7 cellular contexts compared by ENCODE assay signal in the genomic region with DNA sequence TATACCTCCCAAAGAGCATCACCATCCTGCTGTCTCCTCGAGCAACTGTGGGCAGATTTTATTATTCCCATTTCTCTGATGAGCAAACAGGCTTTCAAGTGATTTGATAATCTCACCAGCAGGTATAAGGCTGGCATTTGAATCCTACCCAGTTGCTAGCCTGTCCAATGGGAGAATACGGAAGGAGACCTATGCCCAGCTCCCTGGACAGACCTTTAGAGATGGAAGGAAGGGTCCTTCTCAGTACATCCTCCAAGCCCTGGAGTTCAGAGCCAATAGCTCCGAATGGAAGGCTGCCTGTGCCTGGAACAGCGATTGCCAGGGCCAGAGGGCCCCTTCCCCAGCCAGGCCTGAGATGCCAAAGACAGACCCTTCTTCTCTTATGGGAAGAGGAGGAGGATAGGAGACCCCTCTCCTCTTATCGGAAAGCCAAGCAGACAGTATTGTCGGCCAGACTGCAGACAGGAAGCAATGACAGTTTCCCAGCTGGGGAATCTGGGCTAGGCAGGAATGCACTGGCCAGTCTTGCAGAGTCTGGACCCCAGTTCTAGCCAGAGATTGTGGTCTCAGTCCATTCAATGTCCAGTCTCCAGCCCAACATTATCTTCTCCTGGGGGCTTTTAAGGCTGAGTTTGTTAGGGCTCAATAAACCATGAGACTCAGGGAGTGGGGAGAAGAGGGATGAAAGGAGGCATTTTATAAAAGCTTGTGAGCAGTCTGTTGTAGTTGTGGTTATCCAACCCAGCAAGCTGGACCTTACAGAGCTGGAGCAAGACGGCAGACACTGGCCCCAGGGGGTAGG.
DNase-seq lines count a peak whose midpoint lies in the region; ATAC-seq and TF ChIP-seq lines count a peak whose summit lies in the region.

No MANE protein-coding gene starts in this region.

- POLR2A ChIA-PET in HEK293 (lab: Yijun Ruan, JAX), result interaction anchor here (1.0 to 3.4 kb wide), 3 partner anchors 9 to 55 kb away, joined by 4 to 22 read pairs (median 5); a partner anchor contains a TSS

- peak overlapping the region; percentile 80 for H3K4me3 ChIP-seq in HEK293 (ENCODE audit: low read depth, low read length)

- H3K27ac Mint-ChIP-seq in activated naive CD8-positive, alpha-beta T cell treated with anti-CD3 and anti-CD28 coated beads, Interleukin-2, amount 50 U/mL, for 24 hours, result peak overlapping the region; percentile 52
- H3K27ac Mint-ChIP-seq in stimulated activated naive B cell treated with anti-CD40 and anti-IgM and Interleukin-4, amounts not matched to agents 10 μg/mL and 1 μg/mL and 100 μg/mL, for 72 hours, result peak overlapping the region; percentile 10

- DNase-seq in activated naive CD8-positive, alpha-beta T cell treated with anti-CD3 and anti-CD28 coated beads, Interleukin-2, amount 50 U/mL, for 24 hours, result no peak
- DNase-seq in iris pigment epithelial cell (ENCODE audit: low read depth), result peak; percentile 51
- no peak for DNase-seq in stimulated activated naive B cell treated with anti-CD40 and anti-IgM and Interleukin-4, amounts not matched to agents 10 μg/mL and 1 μg/mL and 100 μg/mL, for 72 hours
- no peak for DNase-seq in GM20000 (ENCODE audit: low spot score)
- DNase-seq in HuH-7.5 (ENCODE audit: low spot score), result no peak

- CTCF ChIA-PET in HEK293 (lab: Yijun Ruan, JAX), result interaction anchor here (0.5 to 3.6 kb wide), 7 partner anchors 10 to 79 kb away, joined by 3 to 20 read pairs (median 3); no protein-coding TSS in a partner anchor

- peaks cover 0 to 5% of the 10 kb centered on the region in 2 experiments; a peak in 1 of 3 replicates for H3K36me3 ChIP-seq in HEK293 (ENCODE audit: control insufficient read depth in 2 of 2, insufficient read depth in 1 of 2, low read length in 2 of 2)

- H3K4me1 Mint-ChIP-seq in activated naive CD8-positive, alpha-beta T cell treated with anti-CD3 and anti-CD28 coated beads, Interleukin-2, amount 50 U/mL, for 24 hours, result peaks cover 71% of the 10 kb centered on the region
- peaks cover 57 to 74% of the 10 kb centered on the region in 2 donors for H3K4me1 Mint-ChIP-seq in stimulated activated naive B cell treated with anti-CD40 and anti-IgM and Interleukin-4, amounts not matched to agents 10 μg/mL and 1 μg/mL and 100 μg/mL, for 72 hours

- no peak overlapping the region for H3K27ac ChIP-seq in HEK293 (ENCODE audit: extremely low read depth, low read depth, low read length)

- peaks cover 12% of the 10 kb centered on the region for H3K36me3 Mint-ChIP-seq in activated naive CD8-positive, alpha-beta T cell treated with anti-CD3 and anti-CD28 coated beads, Interleukin-2, amount 50 U/mL, for 24 hours (ENCODE audit: low read depth)
- peaks cover 0 to 5% of the 10 kb centered on the region in 2 donors for H3K36me3 Mint-ChIP-seq in stimulated activated naive B cell treated with anti-CD40 and anti-IgM and Interleukin-4, amounts not matched to agents 10 μg/mL and 1 μg/mL and 100 μg/mL, for 72 hours

- H3K4me1 ChIP-seq in HEK293 (ENCODE audit: control insufficient read depth, insufficient read depth, low read length), result peaks cover 3% of the 10 kb centered on the region; the same call in 1 of the 2 replicates

- H3K4me3 Mint-ChIP-seq in activated naive CD8-positive, alpha-beta T cell treated with anti-CD3 and anti-CD28 coated beads, Interleukin-2, amount 50 U/mL, for 24 hours, result peak overlapping the region; percentile 83
- H3K4me3 Mint-ChIP-seq in stimulated activated naive B cell treated with anti-CD40 and anti-IgM and Interleukin-4, amounts not matched to agents 10 μg/mL and 1 μg/mL and 100 μg/mL, for 72 hours, result peak overlapping the region; percentile 80 to 91

- peaks cover 4% of the 10 kb centered on the region for H3K27me3 Mint-ChIP-seq in activated naive CD8-positive, alpha-beta T cell treated with anti-CD3 and anti-CD28 coated beads, Interleukin-2, amount 50 U/mL, for 24 hours
- H3K27me3 Mint-ChIP-seq in stimulated activated naive B cell treated with anti-CD40 and anti-IgM and Interleukin-4, amounts not matched to agents 10 μg/mL and 1 μg/mL and 100 μg/mL, for 72 hours, result peaks cover 11 to 16% of the 10 kb centered on the region in 2 donors

- H3K9me3 Mint-ChIP-seq in activated naive CD8-positive, alpha-beta T cell treated with anti-CD3 and anti-CD28 coated beads, Interleukin-2, amount 50 U/mL, for 24 hours, result no peaks in the 10 kb centered on the region
- no peaks in the 10 kb centered on the region for H3K9me3 Mint-ChIP-seq in stimulated activated naive B cell treated with anti-CD40 and anti-IgM and Interleukin-4, amounts not matched to agents 10 μg/mL and 1 μg/mL and 100 μg/mL, for 72 hours

- ATAC-seq in activated naive CD8-positive, alpha-beta T cell treated with anti-CD3 and anti-CD28 coated beads, Interleukin-2, amount 50 U/mL, for 24 hours, result no peak
- no peak for ATAC-seq in stimulated activated naive B cell treated with anti-CD40 and anti-IgM and Interleukin-4, amounts not matched to agents 10 μg/mL and 1 μg/mL and 100 μg/mL, for 72 hours (replicated peaks)
- no peak for ATAC-seq in GM21529 (IDR thresholded peaks at IDR 0.05; ENCODE audit: unreplicated experiment)

- H3K9me3 ChIP-seq in HEK293 (ENCODE audit: control insufficient read depth, insufficient read depth, low read depth, low read length), result no peaks in the 10 kb centered on the region

- no peak for TF ChIP-seq CTCF in HEK293 (tag by site-specific recombination; IDR thresholded peaks at IDR 0.05)
- TF ChIP-seq CTCF in GM20000 (IDR thresholded peaks at IDR 0.05; ENCODE audit: extremely low read depth, missing control alignments), result no peak

TF ChIP-seq in HEK293, 187 proteins besides CTCF, POLR2A, EP300 and RAD21:
- TF ChIP-seq, protein P1, sequence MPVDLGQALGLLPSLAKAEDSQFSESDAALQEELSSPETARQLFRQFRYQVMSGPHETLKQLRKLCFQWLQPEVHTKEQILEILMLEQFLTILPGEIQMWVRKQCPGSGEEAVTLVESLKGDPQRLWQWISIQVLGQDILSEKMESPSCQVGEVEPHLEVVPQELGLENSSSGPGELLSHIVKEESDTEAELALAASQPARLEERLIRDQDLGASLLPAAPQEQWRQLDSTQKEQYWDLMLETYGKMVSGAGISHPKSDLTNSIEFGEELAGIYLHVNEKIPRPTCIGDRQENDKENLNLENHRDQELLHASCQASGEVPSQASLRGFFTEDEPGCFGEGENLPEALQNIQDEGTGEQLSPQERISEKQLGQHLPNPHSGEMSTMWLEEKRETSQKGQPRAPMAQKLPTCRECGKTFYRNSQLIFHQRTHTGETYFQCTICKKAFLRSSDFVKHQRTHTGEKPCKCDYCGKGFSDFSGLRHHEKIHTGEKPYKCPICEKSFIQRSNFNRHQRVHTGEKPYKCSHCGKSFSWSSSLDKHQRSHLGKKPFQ (tag by site-specific recombination; IDR thresholded peaks at IDR 0.05), result no peak
